Comparison of ENCODE assay signal across 24 cellular contexts in genomic region chr13:111449041-111449440, GRCh38.
"Had no signal": no experiment of that assay in that cellular context is flagged by ENCODE, and none has a peak within 500 bp of the region (broad histone marks: within the 10 kb centered on the region; RNA-seq: fewer than 3 reads in every experiment).

No MANE protein-coding gene starts in this region.

- H3K4me3 Mint-ChIP-seq: activated naive CD8-positive, alpha-beta T cell; activated T-cell treated with anti-CD3 and anti-CD28 coated beads, Interleukin-2, amount 50 U/mL, for 4 hours; central memory CD8-positive, alpha-beta T cell; effector memory CD8-positive, alpha-beta T cell; memory B cell; nephron progenitor cell; WTC11 had no signal

- ATAC-seq: activated T-cell treated with anti-CD3 and anti-CD28 coated beads, Interleukin-2, amount 50 U/mL, for 4 hours; effector memory CD8-positive, alpha-beta T cell; esophagus mucosa; left ventricle myocardium superior; mucosa of descending colon; WTC11 had no signal

- H3K36me3 ChIP-seq: adrenal gland, ascending aorta, spleen, transverse colon had no signal

- H3K4me1 ChIP-seq: adrenal gland, ascending aorta, spleen, transverse colon had no signal

- H3K4me3 ChIP-seq: adrenal gland, ascending aorta, mucosa of descending colon, spleen, transverse colon had no signal

- H3K27me3 ChIP-seq: ascending aorta had no signal

- DNase-seq: activated CD8-positive, alpha-beta memory T cell treated with anti-CD3 and anti-CD28 coated beads, Interleukin-2, amount 50 U/mL, for 4 hours; activated naive CD4-positive, alpha-beta T cell; activated T-cell treated with anti-CD3 and anti-CD28 coated beads, Interleukin-2, amount 50 U/mL, for 4 hours; adrenal gland; effector memory CD8-positive, alpha-beta T cell; foreskin melanocyte; glutamatergic neuron; left ventricle myocardium superior; mucosa of descending colon; nephron progenitor cell; occipital lobe; retina; spleen; stimulated activated CD4-positive, alpha-beta T cell treated with anti-CD3 and anti-CD28 coated beads, Interleukin-4, amount 100 ng/mL, for 1 hour; stimulated activated naive CD4-positive, alpha-beta T cell treated with Interleukin-2 at 50 U/mL for 16 hours; T-helper 9 cell; transverse colon had no signal

- H3K4me1 Mint-ChIP-seq: central memory CD8-positive, alpha-beta T cell; memory B cell; nephron progenitor cell; WTC11 had no signal

- H3K27ac Mint-ChIP-seq: activated naive CD8-positive, alpha-beta T cell; activated T-helper 2 cell treated with anti-CD3 and anti-CD28 coated beads, Interferon-gamma antibody, Interleukin-2, Interleukin-4, amounts not matched to agents 10 μg/mL and 5 μg/mL and 100 μg/mL, durations not matched to agents 14 hours and 24 hours and 36 hours; effector memory CD8-positive, alpha-beta T cell; memory B cell; nephron progenitor cell; WTC11 had no signal

- H3K27ac ChIP-seq: adrenal gland, ascending aorta, spleen, transverse colon had no signal
